In the genomic region with DNA sequence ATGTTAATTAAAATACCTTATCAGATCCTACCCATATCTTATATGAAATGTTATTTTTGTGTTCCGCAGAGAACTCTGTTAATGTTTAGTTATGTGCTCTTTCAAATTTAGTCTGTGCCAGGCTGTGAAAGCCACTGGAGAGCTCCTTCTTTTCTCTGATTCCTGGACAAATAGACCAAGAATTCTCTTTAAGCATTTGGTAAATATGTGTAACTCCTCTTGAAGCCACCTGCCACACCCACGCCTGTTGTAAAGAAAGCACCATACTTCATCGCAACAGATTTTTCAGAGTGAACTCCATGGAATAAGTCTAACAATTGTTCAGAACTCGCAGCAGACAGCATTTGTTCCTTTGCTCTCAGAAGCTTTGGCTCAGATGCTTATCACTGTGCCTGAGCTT, we compare ENCODE assay signal across 23 cellular contexts.
"Had no signal": no experiment of that assay in that cellular context is flagged by ENCODE, and none has a peak within 500 bp of the region (broad histone marks: within the 10 kb centered on the region; RNA-seq: fewer than 3 reads in every experiment).

No MANE protein-coding gene starts in this region.

- H3K27me3 ChIP-seq: MG63 had no signal

- H3K36me3 ChIP-seq: MG63 had no signal

- ATAC-seq: HepG2, Panc1, PC-3 had no signal

- H3K4me3 ChIP-seq: MG63 had no signal

- H3K9me3 ChIP-seq: MG63, SK-N-SH had no signal

- DNase-seq: IMR-90, Karpas-422, KG1, MG63, NCI-H1092, NCI-H1105 treated with DMSO at 0.1 percent for 48 hours, NCI-H1417 treated with DMSO at 0.1 percent for 48 hours, NCI-H146, NCI-H1694 treated with DMSO at 0.1 percent for 48 hours, NCI-H1930, NCI-H2107, NCI-H2227 treated with DMSO at 0.1 percent for 48 hours, NCI-H446, NCI-H510A, NCI-H524 treated with DMSO at 0.1 percent for 48 hours, NCI-H82, PC-3, SHP77, SK-N-SH, SW 1271 had no signal

- H3K27ac ChIP-seq: RWPE1 had no signal

- H3K9ac ChIP-seq: SK-N-SH had no signal

- H3K4me2 ChIP-seq: SK-N-SH had no signal
